Comparison of ENCODE assay signal across 1 cellular context in the genomic region with DNA sequence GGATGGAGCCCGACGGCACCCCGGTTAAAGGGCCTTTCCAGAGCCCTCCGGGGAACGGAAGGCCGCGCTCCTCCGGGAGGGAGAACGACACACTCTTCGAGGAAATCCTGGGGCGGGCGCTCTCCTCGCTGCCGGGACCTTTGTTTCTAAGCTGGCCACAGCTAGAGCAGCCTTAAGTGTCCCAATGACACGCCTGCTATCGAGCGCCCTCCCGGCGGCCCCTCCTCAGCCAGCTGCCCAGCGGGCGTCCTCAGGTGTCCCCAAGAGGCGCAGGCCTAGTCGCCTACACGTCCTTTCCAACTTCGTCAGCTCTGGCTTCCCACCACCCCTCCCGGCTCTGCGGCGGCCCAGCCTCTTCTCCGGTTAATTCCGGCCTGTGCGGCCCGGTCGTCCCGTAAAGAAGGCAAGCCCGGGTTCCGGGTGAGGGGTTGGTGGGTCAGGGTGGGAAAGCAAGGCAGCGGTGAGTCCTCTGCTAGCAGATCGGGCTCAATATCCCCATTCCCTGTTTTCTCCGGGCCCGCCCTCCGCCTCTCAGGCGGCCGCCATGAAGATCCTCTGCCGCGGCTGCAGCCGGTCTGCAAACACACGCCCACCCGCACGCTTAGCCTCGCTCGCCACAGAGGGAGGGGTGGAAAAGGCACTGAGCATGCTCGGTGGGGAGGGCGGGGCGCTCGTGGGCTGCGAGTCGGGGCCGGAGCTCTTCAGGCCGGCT.
TF ChIP-seq lines count a peak whose summit lies in the region.

No MANE protein-coding gene starts in this region.

TF ChIP-seq in Ishikawa, 13 proteins besides CTCF, POLR2A, EP300 and RAD21:
- no peak; the same call in none of the 2 replicates for TF ChIP-seq ZBTB7A (IDR thresholded peaks at IDR 0.05; ENCODE audit: low read depth)
- TF ChIP-seq NFIC (IDR thresholded peaks at IDR 0.05) = no peak
- peak; percentile 76 for TF ChIP-seq TAF1 (IDR thresholded peaks at IDR 0.05; ENCODE audit: low read depth)
- TF ChIP-seq TEAD4 (IDR thresholded peaks at IDR 0.05) = no peak
- TF ChIP-seq CEBPB (IDR thresholded peaks at IDR 0.05) = no peak
- no peak for TF ChIP-seq REST (IDR thresholded peaks at IDR 0.05; ENCODE audit: low read depth)
- TF ChIP-seq EGR1 (IDR thresholded peaks at IDR 0.05) = peak; percentile 39; the same call in 1 of the 2 replicates
- TF ChIP-seq CREB1 (IDR thresholded peaks at IDR 0.05; ENCODE audit: low read depth) = 0 out of 2 replicates have a peak, but pooled peaks have one; percentile 17
- 0 out of 2 replicates have a peak, but pooled peaks have one; percentile 47 for TF ChIP-seq TCF12 (IDR thresholded peaks at IDR 0.05; ENCODE audit: low read depth)
- TF ChIP-seq FOXM1 (IDR thresholded peaks at IDR 0.05; ENCODE audit: borderline replicate concordance, low read depth) = peak; percentile 34; the same call in 1 of the 2 replicates
- TF ChIP-seq, protein P1, sequence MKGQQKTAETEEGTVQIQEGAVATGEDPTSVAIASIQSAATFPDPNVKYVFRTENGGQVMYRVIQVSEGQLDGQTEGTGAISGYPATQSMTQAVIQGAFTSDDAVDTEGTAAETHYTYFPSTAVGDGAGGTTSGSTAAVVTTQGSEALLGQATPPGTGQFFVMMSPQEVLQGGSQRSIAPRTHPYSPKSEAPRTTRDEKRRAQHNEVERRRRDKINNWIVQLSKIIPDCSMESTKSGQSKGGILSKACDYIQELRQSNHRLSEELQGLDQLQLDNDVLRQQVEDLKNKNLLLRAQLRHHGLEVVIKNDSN (IDR thresholded peaks at IDR 0.05) = no peak; the same call in 1 of the 2 replicates
- TF ChIP-seq YY1 (IDR thresholded peaks at IDR 0.05; ENCODE audit: low read depth) = peak; percentile 87
- TF ChIP-seq, protein P2, sequence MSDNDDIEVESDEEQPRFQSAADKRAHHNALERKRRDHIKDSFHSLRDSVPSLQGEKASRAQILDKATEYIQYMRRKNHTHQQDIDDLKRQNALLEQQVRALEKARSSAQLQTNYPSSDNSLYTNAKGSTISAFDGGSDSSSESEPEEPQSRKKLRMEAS (IDR thresholded peaks at IDR 0.05) = peak; percentile 51
